1 cellular context compared by ENCODE assay signal in genomic region chr15:68796576-68796975, GRCh38.
A peak's percentile ranks its signal among the peaks of the same experiment; 100 is the strongest.
TF ChIP-seq lines count a peak whose summit lies in the region.

No MANE protein-coding gene starts in this region.

TF ChIP-seq in HepG2, 621 proteins besides CTCF, POLR2A, EP300 and RAD21:
- TF ChIP-seq ZNF768 (CRISPR knock-in tag; IDR thresholded peaks at IDR 0.05) (peak; percentile 91), ZNF18 (CRISPR knock-in tag; IDR thresholded peaks at IDR 0.05; ENCODE audit: insufficient replicate concordance) (no peak)
